Comparison of ENCODE assay signal across 9 cellular contexts in genomic region chr20:17958326-17959256, GRCh38. TPM values are rescaled to one million over a fixed set of nuclear protein-coding genes. Genes with fewer than 3 reads are reported as not detected.
DNase-seq lines count a peak whose midpoint lies in the region; ATAC-seq, FAIRE-seq and TF ChIP-seq lines count a peak whose summit lies in the region.
"Had no signal": no experiment of that assay in that cellular context is flagged by ENCODE, and none has a peak within 500 bp of the region (broad histone marks: within the 10 kb centered on the region; RNA-seq: fewer than 3 reads in every experiment).

No MANE protein-coding gene starts in this region.

- ATAC-seq in right lobe of liver (peak; percentile 52 to 81 (median 54)), GM21786 (IDR thresholded peaks at IDR 0.05; ENCODE audit: unreplicated experiment) (no peak)

- WGBS in right lobe of liver (ENCODE audit: insufficient coverage, low coverage, low lambda C conversion rate, missing lambda C conversion rate), result 20% methylated on average over 4 of the region's 5 CpGs

- H3K4me1 ChIP-seq in astrocyte (ENCODE audit: insufficient read depth, low read length) (peaks cover 39% of the 10 kb centered on the region), right lobe of liver (peaks cover 0 to 58% (median 20%) of the 10 kb centered on the region in 4 donors)

- peaks cover 98% of the 10 kb centered on the region for H4K20me1 ChIP-seq in astrocyte (ENCODE audit: insufficient read depth, low read length)

- H3K27me3 ChIP-seq in astrocyte (ENCODE audit: insufficient read depth, low read length) (no peaks in the 10 kb centered on the region), right lobe of liver (no peaks in the 10 kb centered on the region)

- no peak overlapping the region for H3K4me3 ChIP-seq in astrocyte (ENCODE audit: insufficient read depth, low read depth, low read length)
- H3K4me3 ChIP-seq in right lobe of liver, result no peak overlapping the region

- H3K4me3 Mint-ChIP-seq in HFFc6 (peak overlapping the region; percentile 76), astrocyte (ENCODE audit: unreplicated experiment) (no peak overlapping the region)

- no peak for TF ChIP-seq POLR2A in right lobe of liver (IDR thresholded peaks at IDR 0.05)
- TF ChIP-seq POLR2A in GM12892 (IDR thresholded peaks at IDR 0.05; ENCODE audit: low read depth, low read length), result no peak

- H3K9ac ChIP-seq in astrocyte (ENCODE audit: low read length), result peak overlapping the region; percentile 15

- H2AFZ ChIP-seq in astrocyte (ENCODE audit: low read depth, low read length), result no peak overlapping the region

- H3K9me3 Mint-ChIP-seq in HFFc6 (no peaks in the 10 kb centered on the region), astrocyte (ENCODE audit: unreplicated experiment) (no peaks in the 10 kb centered on the region)

- TF ChIP-seq CTCF in 22Rv1 (IDR thresholded peaks at IDR 0.05) (no peak), HFFc6 (IDR thresholded peaks at IDR 0.05) (peak; percentile 49), astrocyte (IDR thresholded peaks at IDR 0.05; ENCODE audit: insufficient read depth, low read depth, low read length) (no peak), right lobe of liver (IDR thresholded peaks at IDR 0.05) (peak in 2 of 4 donors; percentile 25 to 28)

- peak overlapping the region; percentile 64 for H3K4me2 ChIP-seq in astrocyte (ENCODE audit: low read length)

- peaks cover 74% of the 10 kb centered on the region for H3K4me1 Mint-ChIP-seq in HFFc6 (ENCODE audit: low read depth)
- H3K4me1 Mint-ChIP-seq in astrocyte (ENCODE audit: low read depth, unreplicated experiment), result peaks cover 66% of the 10 kb centered on the region

- H3K27ac ChIP-seq in 22Rv1 (peak overlapping the region; percentile 32), astrocyte (ENCODE audit: low read depth, low read length) (peak overlapping the region; percentile 46), right lobe of liver (peak overlapping the region; percentile 22 to 45 (median 36))

- FAIRE-seq in astrocyte (lab: Jason Lieb, UNC) (no peak), GM12892 (lab: Jason Lieb, UNC) (no peak), RCC 7860 (lab: Jason Lieb, UNC) (no peak)

- H3K36me3 ChIP-seq in astrocyte (ENCODE audit: insufficient read depth, low read length) (peaks cover 32% of the 10 kb centered on the region), right lobe of liver (peaks cover 0 to 21% (median 12%) of the 10 kb centered on the region in 4 donors)

- H3K9me3 ChIP-seq in astrocyte (ENCODE audit: insufficient read depth, low read depth, low read length), result no peaks in the 10 kb centered on the region
- H3K9me3 ChIP-seq in right lobe of liver, result no peaks in the 10 kb centered on the region

- H3K27me3 Mint-ChIP-seq in HFFc6 (ENCODE audit: insufficient read depth) (peaks cover 4% of the 10 kb centered on the region; the same call in 1 of the 2 replicates), astrocyte (ENCODE audit: low read depth, unreplicated experiment) (no peaks in the 10 kb centered on the region)

- H3K27ac Mint-ChIP-seq in HFFc6 (peak overlapping the region; percentile 88), astrocyte (ENCODE audit: unreplicated experiment) (peak overlapping the region; percentile 27)

- peaks cover 100% of the 10 kb centered on the region for H3K79me2 ChIP-seq in astrocyte (ENCODE audit: insufficient read depth, low read length)

- intact Hi-C loops in right lobe of liver (cut with DNase I), result no loop called here

- DNase-seq in HFFc6 (peak; percentile 32), astrocyte (ENCODE audit: low read depth) (no peak), right lobe of liver (no peak), GM12892 (ENCODE audit: insufficient read length) (no peak), RCC 7860 (ENCODE audit: low spot score) (no peak)
- DNase-seq in stimulated activated CD4-positive, alpha-beta T cell treated with anti-CD3 and anti-CD28 coated beads, Interleukin-4, amount 100 ng/mL, for 24 hours, result no peak
- DNase-seq: activated CD4-positive, CD25-positive, alpha-beta regulatory T cell had no signal

- H3K36me3 Mint-ChIP-seq in HFFc6 (ENCODE audit: low read depth), result peaks cover 40% of the 10 kb centered on the region
- H3K36me3 Mint-ChIP-seq in astrocyte (ENCODE audit: low read depth, unreplicated experiment), result peaks cover 13% of the 10 kb centered on the region

RNA-seq across cellular contexts. Expression of gene SNX5, which starts 10.0 kb away (rescaled TPM):
- total RNA-seq in HFFc6 (2021; fragmentation: NEBNext Ultra II Directional; extraction: Animal tissue kit (Norgen Biotek cat#: 25700)), result 10 to 100 TPM; 69.6 to 97.5 (median 81.8) TPM
- total RNA-seq in astrocyte, result 78.0 and 95.1 TPM in 2 replicates
- total RNA-seq in right lobe of liver, result 10 to 100 TPM; 32.6 to 74.5 (median 46.0) TPM
- polyA plus RNA-seq in GM12892 (2012; ENCODE audit: missing spikeins), result 231 TPM

RNA-seq across cellular contexts. Expression of gene MGME1, which starts 10.2 kb away (rescaled TPM):
- total RNA-seq in HFFc6 (2021; fragmentation: NEBNext Ultra II Directional; extraction: Animal tissue kit (Norgen Biotek cat#: 25700)), result 10 to 100 TPM; 12.7 to 19.2 (median 17.9) TPM
- total RNA-seq in astrocyte (14.1 and 14.2 TPM in 2 replicates), right lobe of liver (1 to 10 TPM; 6.0 to 8.4 (median 7.5) TPM)
- 28.2 TPM for polyA plus RNA-seq in GM12892 (2012; ENCODE audit: missing spikeins)
